10 cellular contexts compared by ENCODE assay signal in the genomic region with DNA sequence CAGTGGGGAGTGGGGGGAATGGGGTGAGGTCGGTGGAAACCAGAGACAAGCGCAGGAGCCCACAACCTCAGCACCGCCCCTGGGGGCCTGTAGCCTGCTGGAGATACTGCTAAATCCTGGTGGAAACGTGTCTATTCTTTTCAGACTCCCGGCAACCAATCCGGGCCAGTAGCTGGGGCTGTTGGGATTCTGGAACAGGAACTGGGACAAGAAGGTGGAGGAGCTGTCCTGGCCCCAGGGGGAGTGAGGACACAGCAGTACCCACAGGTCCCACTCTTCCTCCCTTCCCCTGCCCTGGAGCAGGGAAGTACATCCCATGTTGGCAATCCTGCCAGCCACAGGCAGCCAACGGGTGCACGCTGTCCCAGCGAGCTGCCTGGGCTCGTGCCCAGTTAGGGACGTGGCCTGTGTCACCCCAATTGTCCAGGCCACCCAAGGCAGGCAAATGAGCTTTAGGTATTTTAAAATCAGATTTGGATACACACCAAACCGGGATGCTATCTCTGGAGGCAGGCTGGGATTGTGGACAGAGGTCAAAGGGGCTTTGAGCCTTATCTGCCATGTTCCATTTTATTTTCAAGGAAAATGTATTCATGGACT. TPM values are rescaled to one million over a fixed set of nuclear protein-coding genes. Genes with fewer than 3 reads are reported as not detected.
DNase-seq lines count a peak whose midpoint lies in the region; ATAC-seq and TF ChIP-seq lines count a peak whose summit lies in the region.
"Had no signal": no experiment of that assay in that cellular context is flagged by ENCODE, and none has a peak within 500 bp of the region (broad histone marks: within the 10 kb centered on the region; RNA-seq: fewer than 3 reads in every experiment).

No MANE protein-coding gene starts in this region.

- TF ChIP-seq CTCF in adrenal gland (IDR thresholded peaks at IDR 0.05): peak in 4 of 6 experiments; percentile 5 to 25 (median 20)
- TF ChIP-seq CTCF in glutamatergic neuron (IDR thresholded peaks at IDR 0.05; ENCODE audit: partially characterized antibody, unreplicated experiment): no peak
- no peak for TF ChIP-seq CTCF in thoracic aorta (IDR thresholded peaks at IDR 0.05)

- H3K27me3 ChIP-seq in adrenal gland (no peaks in the 10 kb centered on the region), thoracic aorta (replicated peaks; ENCODE audit: insufficient read depth) (no peaks in the 10 kb centered on the region)

- H3K9me3 ChIP-seq in adrenal gland (replicated peaks in 1 of 3) (no peaks in the 10 kb centered on the region), thoracic aorta (no peaks in the 10 kb centered on the region)

- H3K4me3 Mint-ChIP-seq in glutamatergic neuron (ENCODE audit: unreplicated experiment): no peak overlapping the region
- no peak overlapping the region for H3K4me3 Mint-ChIP-seq in activated CD8-positive, alpha-beta memory T cell treated with anti-CD3 and anti-CD28 coated beads, Interleukin-2, amount 10 ng/mL, durations not matched to agents 7 days and 5 days
- H3K4me3 Mint-ChIP-seq: stimulated activated memory B cell treated with anti-CD40 and anti-IgM and Interleukin-4, amounts not matched to agents 10 μg/mL and 1 μg/mL and 100 μg/mL, for 72 hours had no signal

- H3K36me3 ChIP-seq in adrenal gland (replicated peaks in 1 of 2) (no peaks in the 10 kb centered on the region), thoracic aorta (no peaks in the 10 kb centered on the region)

- no peaks in the 10 kb centered on the region for H3K27me3 Mint-ChIP-seq in glutamatergic neuron (ENCODE audit: unreplicated experiment)
- H3K27me3 Mint-ChIP-seq in activated CD8-positive, alpha-beta memory T cell treated with anti-CD3 and anti-CD28 coated beads, Interleukin-2, amount 10 ng/mL, durations not matched to agents 7 days and 5 days: no peaks in the 10 kb centered on the region

- ATAC-seq in thoracic aorta (ENCODE audit: insufficient number of reproducible peaks, low FRiP score, low read depth): no peak
- ATAC-seq in activated CD8-positive, alpha-beta memory T cell treated with anti-CD3 and anti-CD28 coated beads, Interleukin-2, amount 10 ng/mL, durations not matched to agents 7 days and 5 days: no peak
- ATAC-seq: stimulated activated memory B cell treated with anti-CD40 and anti-IgM and Interleukin-4, amounts not matched to agents 10 μg/mL and 1 μg/mL and 100 μg/mL, for 72 hours had no signal

- H3K27ac Mint-ChIP-seq in glutamatergic neuron (ENCODE audit: unreplicated experiment): no peak overlapping the region
- H3K27ac Mint-ChIP-seq in activated CD8-positive, alpha-beta memory T cell treated with anti-CD3 and anti-CD28 coated beads, Interleukin-2, amount 10 ng/mL, durations not matched to agents 7 days and 5 days: no peak overlapping the region
- H3K27ac Mint-ChIP-seq: stimulated activated memory B cell treated with anti-CD40 and anti-IgM and Interleukin-4, amounts not matched to agents 10 μg/mL and 1 μg/mL and 100 μg/mL, for 72 hours had no signal

- H3K4me1 Mint-ChIP-seq in glutamatergic neuron (ENCODE audit: low read depth, unreplicated experiment): peaks cover 25% of the 10 kb centered on the region
- peaks cover 27% of the 10 kb centered on the region for H3K4me1 Mint-ChIP-seq in activated CD8-positive, alpha-beta memory T cell treated with anti-CD3 and anti-CD28 coated beads, Interleukin-2, amount 10 ng/mL, durations not matched to agents 7 days and 5 days

- H3K9me3 Mint-ChIP-seq in glutamatergic neuron (ENCODE audit: unreplicated experiment): no peaks in the 10 kb centered on the region
- no peaks in the 10 kb centered on the region for H3K9me3 Mint-ChIP-seq in activated CD8-positive, alpha-beta memory T cell treated with anti-CD3 and anti-CD28 coated beads, Interleukin-2, amount 10 ng/mL, durations not matched to agents 7 days and 5 days (ENCODE audit: low read depth)

- TF ChIP-seq POLR2A in adrenal gland (IDR thresholded peaks at IDR 0.05): peak in 1 of 2 donors; percentile 29

- DNase-seq in adrenal gland (peak; percentile 77 to 96 (median 88)), glutamatergic neuron (peak; percentile 16), middle frontal gyrus (ENCODE audit: extremely low spot score, low spot score) (peak; percentile 40), thoracic aorta (ENCODE audit: low spot score) (no peak)
- no peak for DNase-seq in activated CD8-positive, alpha-beta memory T cell treated with anti-CD3 and anti-CD28 coated beads, Interleukin-2, amount 10 ng/mL, durations not matched to agents 7 days and 5 days
- no peak for DNase-seq in stimulated activated naive CD4-positive, alpha-beta T cell treated with Interleukin-2 at 50 U/mL for 16 hours (lab: John Stamatoyannopoulos, UW)
- DNase-seq in activated CD4-positive, CD25-positive, alpha-beta regulatory T cell treated with anti-CD3 and anti-CD28 coated beads, Interleukin-2, amount 50 U/mL, for 72 hours: no peak
- no peak for DNase-seq in activated CD4-positive, alpha-beta T cell treated with anti-CD3 and anti-CD28 coated beads, Interleukin-2, amount 50 U/mL, for 4 hours
- DNase-seq: NCI-H748 treated with DMSO at 0.1 percent for 48 hours had no signal

- H3K27ac ChIP-seq in adrenal gland (peak overlapping the region; percentile 61 to 86 (median 85)), thoracic aorta (peak overlapping the region; percentile 65 to 67)

- 42 to 58% (median 46%) methylated on average over 6 to 12 of the region's 12 CpGs for WGBS in adrenal gland, 4 donors

- intact Hi-C loops in adrenal gland (cut with DNase I): no loop called here

- H3K4me1 ChIP-seq in adrenal gland (replicated peaks in 1 of 2) (peaks cover 28 to 75% of the 10 kb centered on the region in 2 donors), thoracic aorta (ENCODE audit: control insufficient read depth in 1 of 2, low read depth in 2 of 2) (peaks cover 29 to 58% of the 10 kb centered on the region in 2 donors)

- CTCF ChIA-PET in activated CD8-positive, alpha-beta memory T cell treated with anti-CD3 and anti-CD28 coated beads, Interleukin-2, amount 10 ng/mL, durations not matched to agents 7 days and 5 days (lab: Charles Lee): interaction anchor here (0.9 to 4.7 kb wide), 4 partner anchors 13 to 187 kb away, joined by 3 to 15 read pairs (median 5); a partner anchor contains a TSS

- H3K36me3 Mint-ChIP-seq in glutamatergic neuron (ENCODE audit: unreplicated experiment): no peaks in the 10 kb centered on the region
- H3K36me3 Mint-ChIP-seq in activated CD8-positive, alpha-beta memory T cell treated with anti-CD3 and anti-CD28 coated beads, Interleukin-2, amount 10 ng/mL, durations not matched to agents 7 days and 5 days: no peaks in the 10 kb centered on the region
- H3K36me3 Mint-ChIP-seq: stimulated activated memory B cell treated with anti-CD40 and anti-IgM and Interleukin-4, amounts not matched to agents 10 μg/mL and 1 μg/mL and 100 μg/mL, for 72 hours had no signal

- no peak overlapping the region for H3K4me3 ChIP-seq in adrenal gland
- H3K4me3 ChIP-seq in thoracic aorta: no peak overlapping the region

RNA-seq across cellular contexts. Expression of a gene that starts 51.8 kb away (rescaled TPM):
- 10 to 100 TPM; 33.0 to 50.1 (median 42.9) TPM for total RNA-seq in adrenal gland
- 10 to 100 TPM; 23.7 to 44.2 (median 29.2) TPM for polyA plus RNA-seq in adrenal gland
- total RNA-seq in glutamatergic neuron (ENCODE audit: unreplicated experiment): 23.8 TPM
- 10 to 100 TPM; 40.7 to 65.8 TPM for total RNA-seq in thoracic aorta
- total RNA-seq in activated CD8-positive, alpha-beta memory T cell treated with anti-CD3 and anti-CD28 coated beads, Interleukin-2, amount 10 ng/mL, durations not matched to agents 7 days and 5 days: 10 to 100 TPM; 12.8 to 12.9 TPM

Comparison
In these comparisons a context has a peak if more than half of its experiments do, and no peak if none do; other contexts are left out.
1. DNase-seq: peak in adrenal gland (7 of 7), glutamatergic neuron (single experiment) and middle frontal gyrus (single experiment); none in thoracic aorta (single experiment), activated CD8-positive, alpha-beta memory T cell treated with anti-CD3 and anti-CD28 coated beads, Interleukin-2, amount 10 ng/mL, durations not matched to agents 7 days and 5 days (single experiment), stimulated activated naive CD4-positive, alpha-beta T cell treated with Interleukin-2 at 50 U/mL for 16 hours (single experiment), activated CD4-positive, CD25-positive, alpha-beta regulatory T cell treated with anti-CD3 and anti-CD28 coated beads, Interleukin-2, amount 50 U/mL, for 72 hours (single experiment) and activated CD4-positive, alpha-beta T cell treated with anti-CD3 and anti-CD28 coated beads, Interleukin-2, amount 50 U/mL, for 4 hours (0 of 2).
2. CTCF ChIP-seq: peak in adrenal gland (4 of 6); none in glutamatergic neuron (single experiment) and thoracic aorta (single experiment).